ENCODE assay signal across 8 cellular contexts in the genomic region with DNA sequence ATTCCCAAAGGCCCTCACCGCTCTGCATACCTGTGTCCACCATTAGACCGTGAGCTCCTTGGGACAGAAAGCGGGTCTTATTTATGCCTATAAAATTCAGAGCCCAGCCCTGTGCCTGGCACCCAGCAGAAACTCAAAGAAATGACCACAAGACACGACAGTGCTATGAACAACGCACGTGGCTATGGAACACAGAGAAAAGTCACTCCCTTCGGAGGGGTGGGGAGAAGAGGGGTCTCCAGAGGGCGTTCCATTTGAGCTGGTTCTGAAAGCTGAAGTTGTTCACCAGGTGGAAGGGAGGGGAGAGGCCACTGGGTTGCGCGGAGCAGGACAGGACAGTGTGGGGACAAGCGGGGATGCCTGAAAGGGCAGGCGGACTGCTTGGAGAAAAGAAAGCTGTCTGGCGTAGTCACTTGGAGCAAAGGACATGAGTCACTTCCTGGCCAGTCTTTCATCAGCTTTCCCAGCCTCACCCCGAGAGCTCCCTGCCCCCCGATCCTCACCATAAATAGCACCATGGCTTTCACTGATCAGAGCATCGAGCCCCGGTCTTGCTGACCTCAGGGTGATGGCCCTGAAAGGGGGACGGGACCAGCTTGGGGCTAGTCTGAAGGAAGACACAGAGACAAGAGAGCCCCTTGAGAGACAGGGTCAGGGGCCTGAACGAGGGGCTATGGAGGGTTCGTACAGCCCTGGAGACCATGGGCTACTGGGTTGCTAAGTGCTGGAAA. TPM values are rescaled to one million over a fixed set of nuclear protein-coding genes. Genes with fewer than 3 reads are reported as not detected.
DNase-seq lines count a peak whose midpoint lies in the region; ATAC-seq and TF ChIP-seq lines count a peak whose summit lies in the region.

No MANE protein-coding gene starts in this region.

- peak; percentile 55 for ATAC-seq in activated T-helper 17 cell treated with anti-CD3 and anti-CD28 coated beads, Interleukin-2, amount 50 U/mL, for 72 hours (replicated peaks)
- no peak for ATAC-seq in GM18502 (IDR thresholded peaks at IDR 0.05; ENCODE audit: poor library complexity, unreplicated experiment)

- peaks cover 51% of the 10 kb centered on the region for H3K4me1 Mint-ChIP-seq in activated T-helper 17 cell treated with anti-CD3 and anti-CD28 coated beads, Interleukin-2, amount 50 U/mL, for 72 hours

- DNase-seq in AG04450 (ENCODE audit: low read depth, low spot score) (peak; percentile 77), HS-27A (ENCODE audit: low read depth) (peak; percentile 83), glomerular visceral epithelial cell (ENCODE audit: extremely low spot score) (peak; percentile 91), osteoblast (ENCODE audit: insufficient read length, low spot score, missing footprints) (peak; percentile 97), NCI-H1694 (lab: John Stamatoyannopoulos, UW) (no peak), activated gamma-delta T cell (lab: John Stamatoyannopoulos, UW) (no peak)

- H3K4me2 ChIP-seq in osteoblast (ENCODE audit: insufficient read depth, low read length), result peak overlapping the region; percentile 64

- POLR2A ChIA-PET in AG04450 (lab: Yijun Ruan, JAX), result interaction anchor here (0.6 to 1.1 kb wide), 5 partner anchors 22 to 83 kb away, joined by 3 to 10 read pairs (median 4); no protein-coding TSS in a partner anchor

- CTCF ChIA-PET in AG04450 (lab: Charles Lee), result interaction anchor here (0.7 to 12.7 kb wide), 6 partner anchors 8 to 565 kb away, joined by 3 to 283 read pairs (median 4); no protein-coding TSS in a partner anchor

- H3K36me3 Mint-ChIP-seq in activated T-helper 17 cell treated with anti-CD3 and anti-CD28 coated beads, Interleukin-2, amount 50 U/mL, for 72 hours (ENCODE audit: low read depth), result peaks cover 99% of the 10 kb centered on the region

- no peaks in the 10 kb centered on the region for H3K79me2 ChIP-seq in osteoblast (ENCODE audit: insufficient read depth, low read length)

- peak overlapping the region; percentile 35 for H2AFZ ChIP-seq in osteoblast (ENCODE audit: low read length)

- H3K27ac ChIP-seq in AG04450 (ENCODE audit: low read depth, low read length), result peak overlapping the region; percentile 97
- peak overlapping the region; percentile 98 for H3K27ac ChIP-seq in osteoblast (ENCODE audit: low read depth, low read length)

- peaks cover 22% of the 10 kb centered on the region for H3K4me1 ChIP-seq in osteoblast (ENCODE audit: insufficient read depth, low read length)

- H3K27ac Mint-ChIP-seq in activated T-helper 17 cell treated with anti-CD3 and anti-CD28 coated beads, Interleukin-2, amount 50 U/mL, for 72 hours, result peak overlapping the region; percentile 97

- peaks cover 7% of the 10 kb centered on the region for H3K36me3 ChIP-seq in osteoblast (ENCODE audit: insufficient read depth, low read length)

- H3K9me3 Mint-ChIP-seq in activated T-helper 17 cell treated with anti-CD3 and anti-CD28 coated beads, Interleukin-2, amount 50 U/mL, for 72 hours, result no peaks in the 10 kb centered on the region

- H3K9me3 ChIP-seq in AG04450 (ENCODE audit: control insufficient read depth, insufficient read depth, low read length), result no peaks in the 10 kb centered on the region
- H3K9me3 ChIP-seq in osteoblast (ENCODE audit: low read depth, low read length), result no peaks in the 10 kb centered on the region

- no peaks in the 10 kb centered on the region for H4K20me1 ChIP-seq in osteoblast (ENCODE audit: insufficient read depth, low read length)

- no peaks in the 10 kb centered on the region for H3K27me3 Mint-ChIP-seq in activated T-helper 17 cell treated with anti-CD3 and anti-CD28 coated beads, Interleukin-2, amount 50 U/mL, for 72 hours

- no peak overlapping the region; the same call in 1 of the 2 replicates for H3K4me3 ChIP-seq in AG04450 (ENCODE audit: low read depth, low read length)
- peak overlapping the region; percentile 40 for H3K4me3 ChIP-seq in osteoblast (ENCODE audit: insufficient read depth, low read length)

- H3K27me3 ChIP-seq in AG04450 (ENCODE audit: control insufficient read depth, insufficient read depth, low read length) (no peaks in the 10 kb centered on the region), osteoblast (ENCODE audit: insufficient read depth, low read length) (no peaks in the 10 kb centered on the region)

- TF ChIP-seq CTCF in AG04450 (IDR thresholded peaks at IDR 0.05; ENCODE audit: low read depth, low read length) (no peak), osteoblast (IDR thresholded peaks at IDR 0.05; ENCODE audit: extremely low read depth, low read depth, low read length) (no peak)

- peak overlapping the region; percentile 75 for H3K4me3 Mint-ChIP-seq in activated T-helper 17 cell treated with anti-CD3 and anti-CD28 coated beads, Interleukin-2, amount 50 U/mL, for 72 hours

RNA-seq across cellular contexts. Expression of a gene that starts 28.5 kb away (rescaled TPM):
- 145 and 161 TPM in 2 replicates for polyA plus RNA-seq in AG04450 (2011; rRNA removed)
- 84.2 and 92.4 TPM in 2 replicates for polyA minus RNA-seq in AG04450 (2011; rRNA and poly(A)+ RNA removed)
- total RNA-seq in activated T-helper 17 cell treated with anti-CD3 and anti-CD28 coated beads, Interleukin-2, amount 50 U/mL, for 72 hours, result 100 to 1,000 TPM in 1 of 2 donors, 10 to 100 TPM in 1; 75.4 to 219 TPM
- 32.6 and 34.8 TPM in 2 replicates for total RNA-seq in osteoblast

Comparison
In these comparisons a context has a peak if more than half of its experiments do, and no peak if none do; other contexts are left out.
1. DNase-seq: peak in AG04450 (single experiment), HS-27A (single experiment), glomerular visceral epithelial cell (single experiment) and osteoblast (single experiment); none in NCI-H1694 (single experiment) and activated gamma-delta T cell (single experiment).